In genomic region chr6:126886106-126886505, GRCh38 we compare ENCODE assay signal across 32 cellular contexts.
DNase-seq lines count a peak whose midpoint lies in the region; ATAC-seq and TF ChIP-seq lines count a peak whose summit lies in the region.
"Had no signal": no experiment of that assay in that cellular context is flagged by ENCODE, and none has a peak within 500 bp of the region (broad histone marks: within the 10 kb centered on the region; RNA-seq: fewer than 3 reads in every experiment).

No MANE protein-coding gene starts in this region.

- H3K27ac Mint-ChIP-seq in osteocyte (ENCODE audit: unreplicated experiment), result no peak overlapping the region
- H3K27ac Mint-ChIP-seq: activated naive CD8-positive, alpha-beta T cell treated with anti-CD3 and anti-CD28 coated beads, Interleukin-2, amount 10 ng/mL, durations not matched to agents 7 days and 5 days had no signal

- H3K4me3 ChIP-seq in GM23248 (no peak overlapping the region), fibroblast of pulmonary artery (replicated peaks; ENCODE audit: low read depth, low read length) (no peak overlapping the region)
- H3K4me3 ChIP-seq: body of pancreas, dorsolateral prefrontal cortex, left lung, neural progenitor cell, stomach, uterus had no signal

- no peaks in the 10 kb centered on the region for H3K9me3 ChIP-seq in GM23248 (ENCODE audit: low read depth)
- H3K9me3 ChIP-seq: body of pancreas, left lung, stomach, uterus had no signal

- no peak overlapping the region for H2AFZ ChIP-seq in GM23248
- H2AFZ ChIP-seq: neural progenitor cell had no signal

- no peaks in the 10 kb centered on the region for H3F3A ChIP-seq in GM23248 (ENCODE audit: insufficient read depth)

- no peaks in the 10 kb centered on the region for H4K20me1 ChIP-seq in GM23248 (ENCODE audit: insufficient read depth)

- DNase-seq in GM23248 (peak; percentile 30), amniotic epithelial cell (ENCODE audit: low read depth) (peak; percentile 67), fibroblast of pulmonary artery (ENCODE audit: low read depth) (peak; percentile 29), sciatic nerve (ENCODE audit: low spot score) (no peak), NCI-H1417 treated with DMSO at 0.1 percent for 48 hours (lab: John Stamatoyannopoulos, UW) (no peak), NCI-H1930 (lab: John Stamatoyannopoulos, UW) (no peak), osteocyte (ENCODE audit: extremely low spot score, unreplicated experiment) (no peak)
- DNase-seq: activated CD4-positive, alpha-beta T cell treated with anti-CD3 and anti-CD28 coated beads, Interleukin-2, amount 50 U/mL, for 1 hour; activated gamma-delta T cell treated with Interleukin-2 at 50 U/mL for 16 hours; activated naive CD8-positive, alpha-beta T cell treated with anti-CD3 and anti-CD28 coated beads, Interleukin-2, amount 10 ng/mL, durations not matched to agents 7 days and 5 days; activated T-cell treated with anti-CD3 and anti-CD28 coated beads, Interleukin-2, amount 50 U/mL, for 1 hour; body of pancreas; C1 segment of cervical spinal cord; DMS153; dorsolateral prefrontal cortex; glutamatergic neuron; H7; islet precursor cell; KG1; left lung; NCI-H1436; NCI-H2107; NCI-H748 treated with DMSO at 0.1 percent for 48 hours; right cardiac atrium; stimulated activated CD4-positive, alpha-beta T cell treated with anti-CD3 and anti-CD28 coated beads, Interleukin-12 subunit alpha, Interleukin-12 subunit beta, amount 100 ng/mL, for 4 hours; stimulated activated CD4-positive, alpha-beta T cell treated with anti-CD3 and anti-CD28 coated beads, Interleukin-2, amount 100 ng/mL, for 48 hours; stomach; T1000; uterus had no signal

- no peaks in the 10 kb centered on the region for H3K4me1 ChIP-seq in GM23248 (ENCODE audit: insufficient read depth)
- H3K4me1 ChIP-seq: body of pancreas, left lung, neural progenitor cell, stomach, uterus had no signal

- TF ChIP-seq CTCF in fibroblast of pulmonary artery (IDR thresholded peaks at IDR 0.05; ENCODE audit: low read length, missing control alignments) (no peak), osteocyte (IDR thresholded peaks at IDR 0.05) (no peak)

- H3K4me3 Mint-ChIP-seq in osteocyte (ENCODE audit: unreplicated experiment), result no peak overlapping the region
- H3K4me3 Mint-ChIP-seq: activated naive CD8-positive, alpha-beta T cell treated with anti-CD3 and anti-CD28 coated beads, Interleukin-2, amount 10 ng/mL, durations not matched to agents 7 days and 5 days; neural progenitor cell had no signal

- no peaks in the 10 kb centered on the region for H3K36me3 ChIP-seq in GM23248 (ENCODE audit: low read depth)
- H3K36me3 ChIP-seq: left lung, neural progenitor cell, stomach, uterus had no signal

- peak; percentile 28 for ATAC-seq in sciatic nerve
- ATAC-seq: body of pancreas, left lung, right cardiac atrium had no signal

- no peaks in the 10 kb centered on the region for H3K9me3 Mint-ChIP-seq in osteocyte (ENCODE audit: unreplicated experiment)

- intact Hi-C loops in sciatic nerve (cut with DNase I), result no loop called here

- no peaks in the 10 kb centered on the region for H3K27me3 ChIP-seq in GM23248 (replicated peaks; ENCODE audit: insufficient read depth)
- H3K27me3 ChIP-seq: body of pancreas, dorsolateral prefrontal cortex, left lung, neural progenitor cell, stomach, uterus had no signal

- no peaks in the 10 kb centered on the region for H3K9me2 ChIP-seq in GM23248 (ENCODE audit: insufficient read depth)

- 88 to 89% methylated on average over 1 of the region's 1 CpG for WGBS in GM23248 (ENCODE audit: low coverage in 1 of 2, low lambda C conversion rate in 2 of 2, missing lambda C conversion rate in 2 of 2), 2 experiments

- no peaks in the 10 kb centered on the region for H3K79me2 ChIP-seq in GM23248 (ENCODE audit: insufficient read depth)

- in situ Hi-C loops in GM23248 (cut with MboI), result no loop called here

- no peaks in the 10 kb centered on the region for H3K36me3 Mint-ChIP-seq in osteocyte (ENCODE audit: unreplicated experiment)
- H3K36me3 Mint-ChIP-seq: activated naive CD8-positive, alpha-beta T cell treated with anti-CD3 and anti-CD28 coated beads, Interleukin-2, amount 10 ng/mL, durations not matched to agents 7 days and 5 days had no signal

- H3K27ac ChIP-seq in GM23248, result no peak overlapping the region
- H3K27ac ChIP-seq: body of pancreas, dorsolateral prefrontal cortex, HL-60, left lung, neural progenitor cell, stomach, uterus, VCaP had no signal

- H3K27me3 Mint-ChIP-seq in osteocyte (ENCODE audit: unreplicated experiment), result peaks cover 2% of the 10 kb centered on the region

- no peak overlapping the region for H3K9ac ChIP-seq in GM23248
- H3K9ac ChIP-seq: neural progenitor cell had no signal

- H3K4me1 Mint-ChIP-seq in osteocyte (ENCODE audit: unreplicated experiment), result no peaks in the 10 kb centered on the region
- H3K4me1 Mint-ChIP-seq: activated naive CD8-positive, alpha-beta T cell treated with anti-CD3 and anti-CD28 coated beads, Interleukin-2, amount 10 ng/mL, durations not matched to agents 7 days and 5 days; neural progenitor cell had no signal

- no peak overlapping the region for H3K4me2 ChIP-seq in GM23248 (ENCODE audit: unreplicated experiment)
- H3K4me2 ChIP-seq: neural progenitor cell had no signal

Comparison
In these comparisons a context has a peak if more than half of its experiments do, and no peak if none do; other contexts are left out.
1. DNase-seq: peak in GM23248 (single experiment), amniotic epithelial cell (single experiment) and fibroblast of pulmonary artery (single experiment); none in sciatic nerve (single experiment), NCI-H1417 treated with DMSO at 0.1 percent for 48 hours (single experiment), NCI-H1930 (0 of 2) and osteocyte (single experiment).